Comparison of ENCODE assay signal across 1 cellular context in the genomic region with DNA sequence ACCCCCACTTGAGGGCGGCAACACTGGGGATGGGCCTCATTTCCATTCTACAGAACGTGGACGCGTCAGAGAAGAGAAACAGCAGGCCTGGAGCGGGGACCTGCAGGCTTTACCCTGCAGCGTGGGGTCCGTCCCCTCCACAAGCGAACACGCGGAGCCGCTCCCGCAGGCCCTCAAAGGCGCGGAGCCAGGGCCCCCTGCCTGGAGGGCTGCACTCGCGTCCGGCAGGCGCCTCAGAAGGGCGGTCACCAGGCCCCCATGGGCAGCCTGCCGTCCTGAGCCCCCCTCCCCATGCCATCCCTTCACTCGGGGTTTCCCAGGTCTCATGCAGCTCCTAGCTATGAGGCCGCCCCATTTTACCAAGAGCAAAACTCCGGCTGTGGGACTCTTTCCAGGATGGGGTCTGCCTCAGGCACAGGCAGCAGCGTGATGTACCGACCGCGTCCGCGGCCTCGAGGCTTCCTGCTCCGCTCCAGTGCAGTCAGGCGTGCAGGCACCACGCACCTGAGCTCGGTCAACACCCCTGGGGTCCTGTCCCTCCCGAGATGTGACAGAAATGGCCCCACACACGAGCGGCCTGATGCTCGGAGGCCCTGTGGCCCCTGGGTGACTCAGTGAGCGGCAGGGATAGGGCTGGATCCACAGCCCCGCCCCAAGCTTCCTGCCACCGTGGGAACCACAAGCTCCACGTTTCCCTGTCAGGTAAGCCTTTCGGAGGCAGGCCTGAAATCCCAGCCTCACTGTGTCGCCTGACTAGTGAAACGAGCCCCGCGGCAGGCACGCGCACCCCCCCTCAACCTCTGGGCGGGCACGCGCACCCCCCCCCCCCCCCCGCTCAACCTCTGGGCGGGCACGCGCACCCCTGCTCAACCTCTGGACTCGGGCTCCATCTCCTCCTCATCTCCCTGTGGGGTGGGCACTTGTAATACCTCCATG.
TF ChIP-seq lines count a peak whose summit lies in the region.

No MANE protein-coding gene starts in this region.

TF ChIP-seq in H1, 55 proteins besides CTCF, POLR2A, EP300 and RAD21:
- TF ChIP-seq YY1 (IDR thresholded peaks at IDR 0.05; ENCODE audit: low read depth, low read length) (no peak), SUZ12 (IDR thresholded peaks at IDR 0.05; ENCODE audit: low read length) (no peak), CBX8 (IDR thresholded peaks at IDR 0.05; ENCODE audit: borderline replicate concordance, low read depth, low read length) (no peak), ZNF274 (IDR thresholded peaks at IDR 0.05; ENCODE audit: borderline replicate concordance, extremely low read depth, low read length) (no peak), NRF1 (IDR thresholded peaks at IDR 0.05; ENCODE audit: low read depth, low read length) (no peak), BCL11A (IDR thresholded peaks at IDR 0.05; ENCODE audit: low read depth in 2 of 2, low read length in 2 of 2) (no peak), CEBPB (IDR thresholded peaks at IDR 0.05; ENCODE audit: low read depth, low read length) (no peak), PHF8 (conservative IDR thresholded peaks at IDR 0.05; ENCODE audit: low read depth, low read length) (no peak)
